8 cellular contexts compared by ENCODE assay signal in the genomic region with DNA sequence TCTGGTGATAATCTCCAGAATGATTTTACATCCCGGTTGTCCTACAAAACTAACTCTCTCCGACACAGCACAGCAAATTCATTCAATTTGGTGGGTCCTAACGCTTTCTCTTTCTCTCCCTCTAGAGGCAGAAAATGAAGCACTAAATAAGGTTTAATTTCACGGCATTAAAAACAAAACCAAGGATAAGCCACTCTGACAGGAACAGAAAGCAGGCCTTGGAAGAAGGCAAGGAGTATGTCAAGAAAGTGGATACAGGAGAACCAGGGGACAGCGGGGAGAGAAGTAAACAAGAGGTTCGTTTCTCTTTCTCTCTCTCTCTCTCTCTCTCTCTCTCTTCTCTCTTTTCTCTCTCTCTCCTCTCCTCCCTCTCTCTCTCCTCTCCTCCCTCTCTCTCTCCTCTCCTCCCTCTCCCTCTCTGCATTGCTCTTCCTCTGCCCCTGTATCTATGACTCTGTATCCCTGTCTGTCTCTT. TPM values are rescaled to one million over a fixed set of nuclear protein-coding genes. Genes with fewer than 3 reads are reported as not detected.
DNase-seq lines count a peak whose midpoint lies in the region; ATAC-seq and TF ChIP-seq lines count a peak whose summit lies in the region.

No MANE protein-coding gene starts in this region.

- H3K9me3 ChIP-seq in parathyroid adenoma (ENCODE audit: control insufficient read depth, low read length) (no peaks in the 10 kb centered on the region), MM.1S (replicated peaks; ENCODE audit: insufficient read depth, low read length) (no peaks in the 10 kb centered on the region)
- no peaks in the 10 kb centered on the region for H3K9me3 ChIP-seq in CD4-positive, alpha-beta memory T cell (ENCODE audit: control insufficient read depth in 1 of 2, low read length in 2 of 2)

- H3K4me3 ChIP-seq in NB4 (ENCODE audit: low read depth, low read length) (no peak overlapping the region), epithelial cell of esophagus (ENCODE audit: low read length) (no peak overlapping the region), parathyroid adenoma (ENCODE audit: low read depth, low read length) (no peak overlapping the region), MM.1S (ENCODE audit: low read length) (no peak overlapping the region)
- no peak overlapping the region for H3K4me3 ChIP-seq in CD4-positive, alpha-beta memory T cell (ENCODE audit: low read length in 2 of 2)

- TF ChIP-seq POLR2A in NB4 (IDR thresholded peaks at IDR 0.05; ENCODE audit: extremely low read depth, insufficient read length) = no peak

- ATAC-seq in GM21515 (IDR thresholded peaks at IDR 0.05; ENCODE audit: unreplicated experiment) = no peak

- H3K4me3 Mint-ChIP-seq in CD14-positive monocyte = peak overlapping the region; percentile 54 to 78
- H3K4me3 Mint-ChIP-seq in CD4-positive, alpha-beta memory T cell = peak overlapping the region in 2 of 8 donors; percentile 5 to 22

- CTCF ChIA-PET in CD4-positive, alpha-beta memory T cell (lab: Charles Lee; ENCODE audit: partially characterized antibody) = interaction anchor here (1.0 kb wide), 1 partner anchor 354 kb away, joined by 5 read pairs; no protein-coding TSS in a partner anchor

- intact Hi-C loops in CD14-positive monocyte (cut with micrococcal nuclease) = no loop called here
- intact Hi-C loops in CD4-positive, alpha-beta memory T cell (cut with micrococcal nuclease) = no loop called here

- no peaks in the 10 kb centered on the region for H4K20me1 ChIP-seq in MM.1S (ENCODE audit: insufficient read depth, low read length)

- H3K4me1 Mint-ChIP-seq in CD14-positive monocyte = peaks cover 23% of the 10 kb centered on the region
- H3K4me1 Mint-ChIP-seq in CD4-positive, alpha-beta memory T cell = peaks cover 0 to 8% (median 4%) of the 10 kb centered on the region in 4 donors

- H2AFZ ChIP-seq in parathyroid adenoma (no peak overlapping the region), MM.1S (ENCODE audit: low read length) (no peak overlapping the region)

- no peaks in the 10 kb centered on the region for H3K79me2 ChIP-seq in parathyroid adenoma
- no peaks in the 10 kb centered on the region for H3K79me2 ChIP-seq in MM.1S (ENCODE audit: low read length)

- DNase-seq in CD14-positive monocyte (ENCODE audit: low spot score) = no peak
- peak; percentile 17 for DNase-seq in NB4 (ENCODE audit: low read depth)
- peak; percentile 8 for DNase-seq in epithelial cell of esophagus (ENCODE audit: low read depth)
- DNase-seq in MM.1S = no peak
- no peak for DNase-seq in CD4-positive, alpha-beta memory T cell
- DNase-seq in kidney tubule cell (ENCODE audit: low spot score) = no peak

- H3K36me3 Mint-ChIP-seq in CD14-positive monocyte = no peaks in the 10 kb centered on the region
- H3K36me3 Mint-ChIP-seq in CD4-positive, alpha-beta memory T cell = no peaks in the 10 kb centered on the region

- no peaks in the 10 kb centered on the region for H3F3A ChIP-seq in MM.1S (ENCODE audit: insufficient read depth, low read length)

- H3K4me2 ChIP-seq in parathyroid adenoma (ENCODE audit: low read length) (peak overlapping the region; percentile 30), MM.1S (ENCODE audit: low read depth, low read length) (no peak overlapping the region)

- POLR2A ChIA-PET in CD4-positive, alpha-beta memory T cell (lab: Charles Lee; ENCODE audit: partially characterized antibody) = no interaction called here

- TF ChIP-seq CTCF in CD14-positive monocyte (IDR thresholded peaks at IDR 0.05) = peak; percentile 11
- TF ChIP-seq CTCF in NB4 (IDR thresholded peaks at IDR 0.05; ENCODE audit: low read depth, low read length) = no peak
- TF ChIP-seq CTCF in epithelial cell of esophagus (IDR thresholded peaks at IDR 0.05; ENCODE audit: insufficient read depth, low read depth, low read length, missing control alignments) = peak; percentile 7
- no peak for TF ChIP-seq CTCF in parathyroid adenoma (IDR thresholded peaks at IDR 0.05)
- TF ChIP-seq CTCF in MM.1S (IDR thresholded peaks at IDR 0.05; ENCODE audit: low read length) = no peak

- H3K9ac ChIP-seq in parathyroid adenoma (no peak overlapping the region), MM.1S (ENCODE audit: low read length) (no peak overlapping the region)

- H3K9me3 Mint-ChIP-seq in CD14-positive monocyte = peaks cover 0 to 3% (median 0%) of the 10 kb centered on the region in 7 donors
- H3K9me3 Mint-ChIP-seq in CD4-positive, alpha-beta memory T cell = peaks cover 0 to 2% (median 0%) of the 10 kb centered on the region in 8 donors

- no peaks in the 10 kb centered on the region for H3K36me3 ChIP-seq in parathyroid adenoma (ENCODE audit: control insufficient read depth, insufficient read depth, low read length)
- H3K36me3 ChIP-seq in MM.1S (replicated peaks; ENCODE audit: insufficient read depth, low read length) = no peaks in the 10 kb centered on the region
- no peaks in the 10 kb centered on the region for H3K36me3 ChIP-seq in CD4-positive, alpha-beta memory T cell (ENCODE audit: insufficient read depth, low read length)

- H3K27me3 Mint-ChIP-seq in CD14-positive monocyte (ENCODE audit: low read depth in 3 of 3) = peaks cover 45 to 57% (median 49%) of the 10 kb centered on the region in 3 donors
- peaks cover 55 to 70% of the 10 kb centered on the region in 2 donors for H3K27me3 Mint-ChIP-seq in CD4-positive, alpha-beta memory T cell

- peak overlapping the region in 2 of 7 donors; percentile 42 to 60 for H3K27ac Mint-ChIP-seq in CD14-positive monocyte
- no peak overlapping the region for H3K27ac Mint-ChIP-seq in CD4-positive, alpha-beta memory T cell

- no peaks in the 10 kb centered on the region for H3K4me1 ChIP-seq in parathyroid adenoma
- no peaks in the 10 kb centered on the region for H3K4me1 ChIP-seq in MM.1S (ENCODE audit: low read length)
- H3K4me1 ChIP-seq in CD4-positive, alpha-beta memory T cell (ENCODE audit: insufficient read depth, low read length) = no peaks in the 10 kb centered on the region

- H3K27me3 ChIP-seq in parathyroid adenoma (ENCODE audit: control insufficient read depth, insufficient read depth, low read length) (no peaks in the 10 kb centered on the region), MM.1S (replicated peaks; ENCODE audit: insufficient read depth, low read length) (no peaks in the 10 kb centered on the region)
- peaks cover 28% of the 10 kb centered on the region for H3K27me3 ChIP-seq in CD4-positive, alpha-beta memory T cell (ENCODE audit: insufficient read depth, low read length)

- H3K9me2 ChIP-seq in MM.1S (replicated peaks; ENCODE audit: insufficient read depth, low read length) = no peaks in the 10 kb centered on the region

- H3K27ac ChIP-seq in parathyroid adenoma (peak overlapping the region; percentile 61), MM.1S (ENCODE audit: low read length) (no peak overlapping the region)
- no peak overlapping the region for H3K27ac ChIP-seq in CD4-positive, alpha-beta memory T cell (ENCODE audit: low read depth, low read length)

RNA-seq across cellular contexts. Expression of a gene that starts 49.8 kb away (rescaled TPM):
- polyA plus RNA-seq in CD14-positive monocyte = not detected
- 1 to 10 TPM in 1 of 2 experiments, under 1 TPM in 1; 0.35 to 1.4 TPM for total RNA-seq in CD4-positive, alpha-beta memory T cell
- polyA plus RNA-seq in CD4-positive, alpha-beta memory T cell = under 1 TPM; 0.12 to 0.18 TPM

Comparison
In these comparisons a context has a peak if more than half of its experiments do, and no peak if none do; other contexts are left out.
1. DNase-seq: peak in NB4 (single experiment) and epithelial cell of esophagus (single experiment); none in CD14-positive monocyte (single experiment), MM.1S (single experiment), CD4-positive, alpha-beta memory T cell (0 of 5) and kidney tubule cell (single experiment).
2. CTCF ChIP-seq: peak in CD14-positive monocyte (single experiment) and epithelial cell of esophagus (single experiment); none in NB4 (single experiment), parathyroid adenoma (single experiment) and MM.1S (single experiment).